In the genomic region with DNA sequence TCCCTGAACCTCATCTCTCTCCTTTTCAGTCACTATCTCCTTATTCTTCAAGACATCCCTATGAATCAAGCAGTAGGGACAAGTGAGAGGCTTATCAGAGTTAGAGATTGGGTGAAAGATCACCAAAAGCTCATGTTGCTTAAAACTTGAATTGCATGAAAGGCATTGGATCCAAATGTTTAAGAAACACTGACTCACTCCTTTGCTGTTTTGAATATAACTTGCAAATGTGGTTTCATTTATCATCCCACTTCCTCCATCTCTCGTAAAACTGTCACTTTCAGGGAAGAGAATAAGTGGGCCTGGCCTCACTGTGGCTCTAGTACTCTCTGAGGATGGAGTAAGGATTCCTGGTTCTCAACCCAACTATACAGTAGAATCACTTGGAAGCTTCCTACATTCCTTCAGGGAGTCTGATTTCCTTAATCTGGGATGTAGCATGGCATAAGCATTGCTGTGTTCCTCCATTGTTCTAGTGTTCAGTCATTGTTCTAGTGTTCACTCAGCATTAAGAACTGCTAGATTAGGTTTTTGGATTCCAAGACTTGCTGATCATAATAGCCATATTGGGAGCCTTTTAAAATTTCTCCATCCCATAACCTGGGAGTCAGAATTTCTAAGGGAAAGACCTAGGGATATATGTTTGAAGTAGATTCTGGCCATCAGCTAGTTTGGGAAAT, we compare ENCODE assay signal across 15 cellular contexts.
DNase-seq lines count a peak whose midpoint lies in the region; ATAC-seq, FAIRE-seq and TF ChIP-seq lines count a peak whose summit lies in the region.
"Had no signal": no experiment of that assay in that cellular context is flagged by ENCODE, and none has a peak within 500 bp of the region (broad histone marks: within the 10 kb centered on the region; RNA-seq: fewer than 3 reads in every experiment).

No MANE protein-coding gene starts in this region.

- no peaks in the 10 kb centered on the region for H3K79me2 ChIP-seq in astrocyte (ENCODE audit: insufficient read depth, low read length)

- no peak for DNase-seq in natural killer cell treated with Interleukin-12 subunit alpha and Interleukin-12 subunit beta and Interleukin-15 and Interleukin-18, amount 100 ng/mL, for 72 hours (ENCODE audit: low spot score)
- DNase-seq in natural killer cell (no peak), NOMO-1 (lab: John Stamatoyannopoulos, UW; ENCODE audit: unreplicated experiment in 2 of 2) (peak; percentile 84 to 99), astrocyte (ENCODE audit: low read depth) (peak; percentile 52), stromal cell of bone marrow (ENCODE audit: low read depth) (peak; percentile 74), endothelial cell (ENCODE audit: low spot score) (no peak), testis (no peak)
- DNase-seq in activated CD8-positive, alpha-beta memory T cell treated with anti-CD3 and anti-CD28 coated beads, Interleukin-2, amount 50 U/mL, for 4 hours: no peak
- DNase-seq: activated CD4-positive, alpha-beta T cell treated with anti-CD3 and anti-CD28 coated beads, Interleukin-2, amount 50 U/mL, for 48 hours; AML-193; lower lobe of right lung; NCI-H1436; RPMI8226 had no signal

- H3K27me3 ChIP-seq in astrocyte (ENCODE audit: insufficient read depth, low read length) (no peaks in the 10 kb centered on the region), testis (no peaks in the 10 kb centered on the region)
- H3K27me3 ChIP-seq: cardiac muscle cell had no signal

- H3K4me1 Mint-ChIP-seq in natural killer cell treated with Interleukin-12 subunit alpha and Interleukin-12 subunit beta and Interleukin-15 and Interleukin-18, amount 100 ng/mL, for 72 hours (ENCODE audit: low read depth in 2 of 2): peaks cover 9% of the 10 kb centered on the region in 2 donors
- H3K4me1 Mint-ChIP-seq in natural killer cell (peaks cover 6% of the 10 kb centered on the region in 2 donors), astrocyte (ENCODE audit: low read depth, unreplicated experiment) (peaks cover 15% of the 10 kb centered on the region), endothelial cell (ENCODE audit: unreplicated experiment) (peaks cover 12% of the 10 kb centered on the region)

- peak overlapping the region; percentile 5 for H3K4me2 ChIP-seq in astrocyte (ENCODE audit: low read length)

- H3K4me3 Mint-ChIP-seq in natural killer cell treated with Interleukin-12 subunit alpha and Interleukin-12 subunit beta and Interleukin-15 and Interleukin-18, amount 100 ng/mL, for 72 hours: peak overlapping the region; percentile 46
- no peak overlapping the region for H3K4me3 Mint-ChIP-seq in natural killer cell
- no peak overlapping the region for H3K4me3 Mint-ChIP-seq in astrocyte (ENCODE audit: unreplicated experiment)
- H3K4me3 Mint-ChIP-seq in endothelial cell (ENCODE audit: unreplicated experiment): no peak overlapping the region

- ATAC-seq in natural killer cell treated with Interleukin-12 subunit alpha and Interleukin-12 subunit beta and Interleukin-15 and Interleukin-18, amount 100 ng/mL, for 72 hours: peak; percentile 41 to 45
- no peak for ATAC-seq in natural killer cell
- ATAC-seq: lower lobe of right lung had no signal

- FAIRE-seq in astrocyte (lab: Jason Lieb, UNC): no peak

- no peaks in the 10 kb centered on the region for H4K20me1 ChIP-seq in astrocyte (ENCODE audit: insufficient read depth, low read length)

- H3K27ac ChIP-seq in astrocyte (ENCODE audit: low read depth, low read length) (no peak overlapping the region), testis (no peak overlapping the region)
- H3K27ac ChIP-seq: cardiac muscle cell, lower lobe of right lung, prostate gland had no signal

- H3K4me1 ChIP-seq in astrocyte (ENCODE audit: insufficient read depth, low read length) (peaks cover 7% of the 10 kb centered on the region), testis (peaks cover 8% of the 10 kb centered on the region)
- H3K4me1 ChIP-seq: prostate gland had no signal

- TF ChIP-seq POLR2A in testis (IDR thresholded peaks at IDR 0.05): no peak

- no peak for TF ChIP-seq CTCF in natural killer cell (IDR thresholded peaks at IDR 0.05)
- TF ChIP-seq CTCF in astrocyte (IDR thresholded peaks at IDR 0.05; ENCODE audit: insufficient read depth, low read depth, low read length): no peak
- no peak for TF ChIP-seq CTCF in endothelial cell (IDR thresholded peaks at IDR 0.05; ENCODE audit: unreplicated experiment)
- no peak for TF ChIP-seq CTCF in testis (IDR thresholded peaks at IDR 0.05)

- H2AFZ ChIP-seq in astrocyte (ENCODE audit: low read depth, low read length): no peak overlapping the region

- H3K4me3 ChIP-seq in astrocyte (ENCODE audit: insufficient read depth, low read depth, low read length): no peak overlapping the region
- no peak overlapping the region for H3K4me3 ChIP-seq in testis
- H3K4me3 ChIP-seq: cardiac muscle cell, lower lobe of right lung, prostate gland had no signal

- no peaks in the 10 kb centered on the region for H3K9me3 ChIP-seq in astrocyte (ENCODE audit: insufficient read depth, low read depth, low read length)
- H3K9me3 ChIP-seq in testis: no peaks in the 10 kb centered on the region
- H3K9me3 ChIP-seq: lower lobe of right lung, prostate gland had no signal

- intact Hi-C loops in natural killer cell (cut with micrococcal nuclease): no loop called here
- intact Hi-C loops in testis (cut with DNase I; ENCODE audit: low total_unique reads): no loop called here

- no peak overlapping the region for H3K9ac ChIP-seq in astrocyte (ENCODE audit: low read length)

- WGBS in testis, 2 donors: 75 to 92% methylated on average over 1 of the region's 1 CpG

- no peaks in the 10 kb centered on the region for H3K36me3 Mint-ChIP-seq in natural killer cell treated with Interleukin-12 subunit alpha and Interleukin-12 subunit beta and Interleukin-15 and Interleukin-18, amount 100 ng/mL, for 72 hours
- H3K36me3 Mint-ChIP-seq in natural killer cell: no peaks in the 10 kb centered on the region
- no peaks in the 10 kb centered on the region for H3K36me3 Mint-ChIP-seq in astrocyte (ENCODE audit: low read depth, unreplicated experiment)
- H3K36me3 Mint-ChIP-seq in endothelial cell (ENCODE audit: low read depth, unreplicated experiment): peaks cover 5% of the 10 kb centered on the region

- H3K9me3 Mint-ChIP-seq in natural killer cell treated with Interleukin-12 subunit alpha and Interleukin-12 subunit beta and Interleukin-15 and Interleukin-18, amount 100 ng/mL, for 72 hours: peaks cover 8% of the 10 kb centered on the region
- H3K9me3 Mint-ChIP-seq in natural killer cell (peaks cover 2 to 6% of the 10 kb centered on the region in 2 donors), astrocyte (ENCODE audit: unreplicated experiment) (peaks cover 4% of the 10 kb centered on the region), endothelial cell (ENCODE audit: unreplicated experiment) (no peaks in the 10 kb centered on the region)

- no peaks in the 10 kb centered on the region for H3K27me3 Mint-ChIP-seq in natural killer cell treated with Interleukin-12 subunit alpha and Interleukin-12 subunit beta and Interleukin-15 and Interleukin-18, amount 100 ng/mL, for 72 hours
- H3K27me3 Mint-ChIP-seq in natural killer cell (ENCODE audit: low read depth in 2 of 2) (no peaks in the 10 kb centered on the region), astrocyte (ENCODE audit: low read depth, unreplicated experiment) (no peaks in the 10 kb centered on the region), endothelial cell (ENCODE audit: unreplicated experiment) (peaks cover 2% of the 10 kb centered on the region)

- no peak overlapping the region for H3K27ac Mint-ChIP-seq in natural killer cell treated with Interleukin-12 subunit alpha and Interleukin-12 subunit beta and Interleukin-15 and Interleukin-18, amount 100 ng/mL, for 72 hours
- no peak overlapping the region for H3K27ac Mint-ChIP-seq in natural killer cell
- H3K27ac Mint-ChIP-seq in astrocyte (ENCODE audit: unreplicated experiment): no peak overlapping the region
- H3K27ac Mint-ChIP-seq in endothelial cell (ENCODE audit: unreplicated experiment): no peak overlapping the region

- H3K36me3 ChIP-seq in astrocyte (ENCODE audit: insufficient read depth, low read length) (no peaks in the 10 kb centered on the region), testis (ENCODE audit: low read depth, missing control alignments) (no peaks in the 10 kb centered on the region)
- H3K36me3 ChIP-seq: cardiac muscle cell, lower lobe of right lung, prostate gland had no signal

Comparison
In these comparisons a context has a peak if more than half of its experiments do, and no peak if none do; other contexts are left out.
1. ATAC-seq: peak in natural killer cell treated with Interleukin-12 subunit alpha and Interleukin-12 subunit beta and Interleukin-15 and Interleukin-18, amount 100 ng/mL, for 72 hours (2 of 2); none in natural killer cell (0 of 3).
2. DNase-seq: peak in NOMO-1 (2 of 2), astrocyte (single experiment) and stromal cell of bone marrow (single experiment); none in natural killer cell treated with Interleukin-12 subunit alpha and Interleukin-12 subunit beta and Interleukin-15 and Interleukin-18, amount 100 ng/mL, for 72 hours (single experiment), natural killer cell (single experiment), endothelial cell (single experiment), testis (single experiment) and activated CD8-positive, alpha-beta memory T cell treated with anti-CD3 and anti-CD28 coated beads, Interleukin-2, amount 50 U/mL, for 4 hours (single experiment).